8 cellular contexts compared by ENCODE assay signal in genomic region chr10:9342865-9343450, GRCh38.
A peak's percentile ranks its signal among the peaks of the same experiment; 100 is the strongest.
DNase-seq lines count a peak whose midpoint lies in the region; ATAC-seq, FAIRE-seq and TF ChIP-seq lines count a peak whose summit lies in the region.

No MANE protein-coding gene starts in this region.

- intact Hi-C loops in pancreas (cut with DNase I) = no loop called here
- intact Hi-C loops in activated naive CD4-positive, alpha-beta T cell treated with anti-CD3 and anti-CD28 coated beads for 36 hours (cut with micrococcal nuclease) = loop anchor here (1.0 to 10.0 kb wide), 4 partner anchors 339 to 1334 kb away; no protein-coding TSS in a partner anchor

- H3K36me3 Mint-ChIP-seq in H9 (ENCODE audit: insufficient read depth in 1 of 3, low read depth in 3 of 3) = peaks cover 0 to 14% (median 0%) of the 10 kb centered on the region in 3 experiments; a peak in 2 of 7 replicates
- H3K36me3 Mint-ChIP-seq in activated naive CD4-positive, alpha-beta T cell treated with anti-CD3 and anti-CD28 coated beads for 36 hours (ENCODE audit: low read depth) = peaks cover 2% of the 10 kb centered on the region

- no peaks in the 10 kb centered on the region for H4K20me1 ChIP-seq in H9 (ENCODE audit: control insufficient read depth, insufficient read depth, insufficient read length)

- no CpG with 5 or more reads among the region's 4 CpGs for WGBS in H9 (ENCODE audit: extremely low coverage, insufficient read length, low lambda C conversion rate)
- 24 to 26% methylated on average over 4 of the region's 4 CpGs for whole genome bisulfite sequencing in pancreas, 2 donors

- H2BK12ac ChIP-seq in H9 (ENCODE audit: insufficient read length, low read depth, low read length) = no peak overlapping the region

- H3K27ac Mint-ChIP-seq in H9 = no peak overlapping the region
- H3K27ac Mint-ChIP-seq in activated naive CD4-positive, alpha-beta T cell treated with anti-CD3 and anti-CD28 coated beads for 36 hours = no peak overlapping the region

- H3K27me3 ChIP-seq in H9 (ENCODE audit: insufficient read depth, low read length) = no peaks in the 10 kb centered on the region
- H3K27me3 ChIP-seq in NT2/D1 (ENCODE audit: insufficient read depth, insufficient read length) = no peaks in the 10 kb centered on the region
- no peaks in the 10 kb centered on the region for H3K27me3 ChIP-seq in pancreas

- CTCF ChIA-PET in activated naive CD4-positive, alpha-beta T cell treated with anti-CD3 and anti-CD28 coated beads for 36 hours (lab: Charles Lee) = interaction anchor here (0.7 to 1.5 kb wide), 7 partner anchors 10 to 1334 kb away, joined by 3 to 9 read pairs (median 3); no protein-coding TSS in a partner anchor

- no peak overlapping the region for H2BK15ac ChIP-seq in H9 (ENCODE audit: low read depth, low read length)

- H3K4me3 ChIP-seq in NT2/D1 (ENCODE audit: insufficient read length, low read depth) = no peak overlapping the region
- no peak overlapping the region for H3K4me3 ChIP-seq in pancreas

- H4K8ac ChIP-seq in H9 (replicated peaks; ENCODE audit: insufficient read length, low read depth, low read length) = no peak overlapping the region

- H3K4me2 ChIP-seq in H9 (ENCODE audit: insufficient read depth, insufficient read length, low read length) = no peak overlapping the region

- H3K4me1 ChIP-seq in H9 (ENCODE audit: insufficient read depth, low read length) = no peaks in the 10 kb centered on the region
- no peaks in the 10 kb centered on the region for H3K4me1 ChIP-seq in NT2/D1 (ENCODE audit: insufficient read depth, insufficient read length)
- H3K4me1 ChIP-seq in pancreas = no peaks in the 10 kb centered on the region

- no peak overlapping the region for H2BK20ac ChIP-seq in H9 (ENCODE audit: low read depth, low read length, poor library complexity, severe bottlenecking)

- H2BK120ac ChIP-seq in H9 (ENCODE audit: low read depth, low read length, poor library complexity, severe bottlenecking) = no peak overlapping the region

- H3K9me3 Mint-ChIP-seq in H9 = peaks cover 12 to 15% of the 10 kb centered on the region in 2 experiments; a peak in 3 of 5 replicates
- peaks cover 10% of the 10 kb centered on the region for H3K9me3 Mint-ChIP-seq in activated naive CD4-positive, alpha-beta T cell treated with anti-CD3 and anti-CD28 coated beads for 36 hours

- no peak overlapping the region for H3K18ac ChIP-seq in H9 (ENCODE audit: insufficient read length, low read depth, low read length)

- H3K23me2 ChIP-seq in H9 (ENCODE audit: insufficient read length, low read depth, low read length, poor library complexity, severe bottlenecking) = no peaks in the 10 kb centered on the region

- H4K5ac ChIP-seq in H9 (ENCODE audit: insufficient read length, low read depth, low read length) = no peak overlapping the region

- ATAC-seq in pancreas = peak in 3 of 4 donors; percentile 70 to 77 (median 73)
- no peak for ATAC-seq in stimulated activated naive CD8-positive, alpha-beta T cell treated with anti-CD3 and anti-CD28 coated beads, Interleukin-15, Interleukin-2, amounts not matched to agents 100 U/mL and 50 U/mL, for 24 hours

- no peak overlapping the region for H3K56ac ChIP-seq in H9 (ENCODE audit: insufficient read length, low read depth, low read length)

- no peak overlapping the region for H3T11ph ChIP-seq in H9 (ENCODE audit: low read length)

- H3K4me1 Mint-ChIP-seq in H9 = peaks cover 5% of the 10 kb centered on the region in 2 experiments; a peak in 3 of 4 replicates
- H3K4me1 Mint-ChIP-seq in activated naive CD4-positive, alpha-beta T cell treated with anti-CD3 and anti-CD28 coated beads for 36 hours (ENCODE audit: low read depth) = peaks cover 11% of the 10 kb centered on the region

- DNase-seq in COLO829 (ENCODE audit: low spot score) = peak; percentile 13
- no peak for DNase-seq in H9
- peak; percentile 15 for DNase-seq in NT2/D1 (ENCODE audit: low read depth, low spot score)
- DNase-seq in pancreas = no peak
- DNase-seq in stimulated activated naive CD8-positive, alpha-beta T cell treated with anti-CD3 and anti-CD28 coated beads, Interleukin-15, Interleukin-2, amounts not matched to agents 100 U/mL and 50 U/mL, for 24 hours = no peak
- DNase-seq in activated naive CD4-positive, alpha-beta T cell treated with anti-CD3 and anti-CD28 coated beads for 36 hours = no peak
- DNase-seq in activated gamma-delta T cell (lab: John Stamatoyannopoulos, UW) = no peak

- H3K36me3 ChIP-seq in NT2/D1 (ENCODE audit: insufficient read depth, insufficient read length, low read length) (no peaks in the 10 kb centered on the region), pancreas (no peaks in the 10 kb centered on the region)

- H3K9me3 ChIP-seq in H9 (ENCODE audit: control insufficient read depth, low read depth, low read length) (no peaks in the 10 kb centered on the region), NT2/D1 (ENCODE audit: insufficient read depth, low read length) (no peaks in the 10 kb centered on the region), pancreas (no peaks in the 10 kb centered on the region)

- H3K23ac ChIP-seq in H9 (ENCODE audit: insufficient read length, low read depth, low read length) = no peak overlapping the region

- no peak overlapping the region for H3K14ac ChIP-seq in H9 (ENCODE audit: insufficient read depth, low read length)

- no peak overlapping the region for H3K4me3 Mint-ChIP-seq in H9
- H3K4me3 Mint-ChIP-seq in activated naive CD4-positive, alpha-beta T cell treated with anti-CD3 and anti-CD28 coated beads for 36 hours = no peak overlapping the region

- no peak overlapping the region for H3K4ac ChIP-seq in H9 (ENCODE audit: low read depth, low read length)

- no peak overlapping the region for H2BK5ac ChIP-seq in H9 (ENCODE audit: insufficient read length, low read length)

- TF ChIP-seq CTCF in H9 (conservative IDR thresholded peaks at IDR 0.05) (peak; percentile 93), pancreas (IDR thresholded peaks at IDR 0.05) (peak; percentile 15 to 43 (median 38))

- H3K9ac ChIP-seq in H9 (ENCODE audit: extremely low read depth, insufficient read length, low read length) (no peak overlapping the region), NT2/D1 (ENCODE audit: insufficient read length, low read depth) (no peak overlapping the region)

- FAIRE-seq in endometrium (lab: Jason Lieb, UNC) = peak; percentile 78
- FAIRE-seq in pancreas (lab: Jason Lieb, UNC) = peak; percentile 53

- H3K27ac ChIP-seq in H9 (ENCODE audit: insufficient read length, low read depth, low read length) (no peak overlapping the region), pancreas (no peak overlapping the region)

- no peaks in the 10 kb centered on the region for H3K79me2 ChIP-seq in H9 (ENCODE audit: insufficient read depth, low read length)

- H4K91ac ChIP-seq in H9 (ENCODE audit: insufficient read length, low read depth, low read length) = no peak overlapping the region

- no peaks in the 10 kb centered on the region for H3K79me1 ChIP-seq in H9 (ENCODE audit: insufficient read depth, low read depth, low read length, poor library complexity, severe bottlenecking)

- H2AK5ac ChIP-seq in H9 (ENCODE audit: insufficient read length, low read length) = no peak overlapping the region

- H2AFZ ChIP-seq in H9 (ENCODE audit: low read length) = no peak overlapping the region

- H3K27me3 Mint-ChIP-seq in H9 (ENCODE audit: low read depth) = no peaks in the 10 kb centered on the region
- no peaks in the 10 kb centered on the region for H3K27me3 Mint-ChIP-seq in activated naive CD4-positive, alpha-beta T cell treated with anti-CD3 and anti-CD28 coated beads for 36 hours (ENCODE audit: low read depth)

Comparison
In these comparisons a context has a peak if more than half of its experiments do, and no peak if none do; other contexts are left out.
1. DNase-seq: peak in COLO829 (single experiment) and NT2/D1 (single experiment); none in H9 (single experiment), pancreas (0 of 6), stimulated activated naive CD8-positive, alpha-beta T cell treated with anti-CD3 and anti-CD28 coated beads, Interleukin-15, Interleukin-2, amounts not matched to agents 100 U/mL and 50 U/mL, for 24 hours (single experiment), activated naive CD4-positive, alpha-beta T cell treated with anti-CD3 and anti-CD28 coated beads for 36 hours (single experiment) and activated gamma-delta T cell (single experiment).